In the genomic region with DNA sequence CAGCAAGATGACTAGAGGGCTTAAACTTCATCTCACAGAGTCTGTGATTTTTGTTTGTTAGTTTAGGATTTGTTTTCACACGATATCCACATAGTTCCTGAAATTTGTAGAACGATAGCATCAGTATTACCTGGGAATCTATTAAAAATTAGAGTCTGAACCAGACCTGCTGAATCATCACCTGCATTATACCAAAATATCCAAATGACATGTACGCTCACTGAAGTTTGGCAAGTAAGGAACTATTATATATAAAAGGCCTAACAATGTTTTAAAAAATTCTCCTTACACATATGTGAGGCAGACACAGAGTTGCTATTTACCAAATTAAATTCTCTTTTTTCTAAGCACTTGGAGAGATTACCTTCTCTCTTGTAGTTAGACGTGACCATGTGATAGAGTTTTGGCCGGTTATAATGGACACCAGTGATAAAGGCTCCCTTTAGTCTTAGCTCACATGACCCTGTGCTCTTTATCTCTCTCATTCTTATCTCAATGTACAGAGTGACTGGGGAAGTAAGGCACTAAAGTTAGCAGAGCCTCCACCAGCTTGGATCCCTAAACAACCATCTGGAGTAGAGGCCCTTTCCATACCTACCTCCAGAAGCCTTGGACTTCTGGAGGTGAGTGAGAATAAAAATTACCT, we compare ENCODE assay signal across 1 cellular context.
A peak's percentile ranks its signal among the peaks of the same experiment; 100 is the strongest.
TF ChIP-seq lines count a peak whose summit lies in the region.

No MANE protein-coding gene starts in this region.

TF ChIP-seq in K562, 482 proteins besides CTCF, POLR2A, EP300 and RAD21 (continued from another document and continues in another):
- TF ChIP-seq ZNF592 (IDR thresholded peaks at IDR 0.05) (peak; percentile 90), ADNP (tag; IDR thresholded peaks at IDR 0.05) (peak; percentile 46; the same call in 1 of the 2 replicates), LEF1 (IDR thresholded peaks at IDR 0.05) (peak; percentile 87), RAD51 (IDR thresholded peaks at IDR 0.05; ENCODE audit: borderline replicate concordance, low read depth) (peak; percentile 86), GATAD2B (IDR thresholded peaks at IDR 0.05; ENCODE audit: borderline replicate concordance) (0 out of 2 replicates have a peak, but pooled peaks have one; percentile 31), ZBTB26 (CRISPR knock-in tag; IDR thresholded peaks at IDR 0.05) (0 out of 2 replicates have a peak, but pooled peaks have one; percentile 26), TCF3 (CRISPR knock-in tag; IDR thresholded peaks at IDR 0.05) (peak; percentile 88), ZMIZ1 (IDR thresholded peaks at IDR 0.05; ENCODE audit: low read depth in 2 of 2, low read length in 2 of 2) (0 out of 4 replicates have a peak, but pooled peaks of 1 of the 2 experiments have one; percentile 67), PRDM10 (IDR thresholded peaks at IDR 0.05; ENCODE audit: partially characterized antibody) (no peak), ZNF175 (CRISPR knock-in tag; IDR thresholded peaks at IDR 0.05; ENCODE audit: low read depth) (peak; percentile 45; the same call in 1 of the 2 replicates), ARNT (IDR thresholded peaks at IDR 0.05) (peak; percentile 76 to 84; a peak in 3 of 4 replicates), ZNF449 (CRISPR knock-in tag; IDR thresholded peaks at IDR 0.05) (peak; percentile 15; the same call in 1 of the 2 replicates), SAFB (IDR thresholded peaks at IDR 0.05; ENCODE audit: borderline replicate concordance, low read depth, low read length) (no peak), ZNF766 (CRISPR knock-in tag; conservative IDR thresholded peaks at IDR 0.05) (peak; percentile 80), RFX5 (IDR thresholded peaks at IDR 0.05; ENCODE audit: low read depth, low read length) (no peak), NCOA2 (IDR thresholded peaks at IDR 0.05; ENCODE audit: partially characterized antibody in 2 of 2) (no peak), MECOM (CRISPR knock-in tag; IDR thresholded peaks at IDR 0.05) (no peak), RBM34 (IDR thresholded peaks at IDR 0.05; ENCODE audit: borderline replicate concordance, insufficient read depth, low read length) (no peak)
- TF ChIP-seq, protein P1, sequence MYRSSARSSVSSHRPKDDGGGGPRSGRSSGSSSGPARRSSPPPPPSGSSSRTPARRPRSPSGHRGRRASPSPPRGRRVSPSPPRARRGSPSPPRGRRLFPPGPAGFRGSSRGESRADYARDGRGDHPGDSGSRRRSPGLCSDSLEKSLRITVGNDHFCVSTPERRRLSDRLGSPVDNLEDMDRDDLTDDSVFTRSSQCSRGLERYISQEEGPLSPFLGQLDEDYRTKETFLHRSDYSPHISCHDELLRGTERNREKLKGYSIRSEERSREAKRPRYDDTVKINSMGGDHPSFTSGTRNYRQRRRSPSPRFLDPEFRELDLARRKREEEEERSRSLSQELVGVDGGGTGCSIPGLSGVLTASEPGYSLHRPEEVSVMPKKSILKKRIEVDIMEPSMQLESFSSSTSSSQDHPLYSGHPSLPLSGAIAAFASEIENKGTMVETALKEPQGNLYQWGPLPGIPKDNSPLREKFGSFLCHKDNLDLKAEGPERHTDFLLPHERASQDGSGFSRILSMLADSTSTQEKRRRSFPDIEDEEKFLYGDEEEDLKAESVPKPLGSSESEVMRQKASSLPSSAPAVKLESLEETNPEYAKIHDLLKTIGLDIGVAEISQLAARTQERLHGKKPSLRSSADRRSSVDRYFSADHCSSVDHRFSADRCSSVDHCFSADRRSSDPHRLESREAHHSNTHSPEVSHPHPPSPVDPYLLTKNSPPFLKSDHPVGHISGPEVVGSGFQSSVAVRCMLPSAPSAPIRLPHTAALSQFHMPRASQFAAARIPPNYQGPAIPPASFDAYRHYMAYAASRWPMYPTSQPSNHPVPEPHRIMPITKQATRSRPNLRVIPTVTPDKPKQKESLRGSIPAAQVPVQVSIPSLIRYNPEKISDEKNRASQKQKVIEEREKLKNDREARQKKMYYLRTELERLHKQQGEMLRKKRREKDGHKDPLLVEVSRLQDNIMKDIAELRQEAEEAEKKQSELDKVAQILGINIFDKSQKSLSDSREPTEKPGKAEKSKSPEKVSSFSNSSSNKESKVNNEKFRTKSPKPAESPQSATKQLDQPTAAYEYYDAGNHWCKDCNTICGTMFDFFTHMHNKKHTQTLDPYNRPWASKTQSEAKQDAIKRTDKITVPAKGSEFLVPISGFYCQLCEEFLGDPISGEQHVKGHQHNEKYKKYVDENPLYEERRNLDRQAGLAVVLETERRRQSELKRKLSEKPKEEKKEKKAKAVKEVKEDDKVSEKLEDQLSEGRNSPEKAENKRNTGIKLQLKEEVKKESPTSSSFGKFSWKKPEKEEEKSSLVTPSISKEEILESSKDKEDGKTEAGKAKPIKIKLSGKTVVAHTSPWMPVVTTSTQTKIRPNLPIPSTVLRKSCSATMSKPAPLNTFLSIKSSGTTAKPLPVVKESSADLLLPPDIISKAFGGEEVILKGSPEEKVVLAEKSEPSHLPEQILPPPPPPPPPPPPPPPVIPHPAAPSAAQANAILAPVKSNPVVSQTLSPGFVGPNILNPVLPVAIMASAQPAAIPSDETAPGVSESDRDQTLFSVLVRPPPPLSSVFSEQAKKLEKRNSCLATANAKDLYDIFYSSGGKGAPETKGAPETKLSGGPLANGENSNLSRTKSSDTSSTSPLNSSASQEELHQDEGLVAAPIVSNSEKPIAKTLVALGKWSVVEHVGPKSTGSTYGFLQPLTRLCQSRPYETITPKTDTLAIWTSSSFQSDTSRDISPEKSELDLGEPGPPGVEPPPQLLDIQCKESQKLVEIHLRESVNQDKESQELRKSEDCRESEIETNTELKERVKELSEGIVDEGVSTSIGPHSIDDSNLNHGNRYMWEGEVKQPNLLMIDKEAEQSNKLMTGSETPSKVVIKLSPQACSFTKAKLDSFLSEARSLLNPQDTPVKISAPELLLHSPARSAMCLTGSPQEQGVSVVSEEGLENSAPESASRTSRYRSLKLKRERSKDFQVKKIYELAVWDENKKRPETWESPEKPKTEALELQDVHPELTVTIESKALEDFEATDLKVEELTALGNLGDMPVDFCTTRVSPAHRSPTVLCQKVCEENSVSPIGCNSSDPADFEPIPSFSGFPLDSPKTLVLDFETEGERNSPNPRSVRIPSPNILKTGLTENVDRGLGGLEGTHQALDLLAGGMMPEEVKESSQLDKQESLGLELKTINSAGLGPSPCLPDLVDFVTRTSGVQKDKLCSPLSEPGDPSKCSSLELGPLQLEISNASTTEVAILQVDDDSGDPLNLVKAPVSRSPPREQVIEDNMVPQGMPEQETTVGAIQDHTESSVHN (IDR thresholded peaks at IDR 0.05; ENCODE audit: borderline replicate concordance in 1 of 2, low read depth in 1 of 2) = no peak
- TF ChIP-seq, protein P2, sequence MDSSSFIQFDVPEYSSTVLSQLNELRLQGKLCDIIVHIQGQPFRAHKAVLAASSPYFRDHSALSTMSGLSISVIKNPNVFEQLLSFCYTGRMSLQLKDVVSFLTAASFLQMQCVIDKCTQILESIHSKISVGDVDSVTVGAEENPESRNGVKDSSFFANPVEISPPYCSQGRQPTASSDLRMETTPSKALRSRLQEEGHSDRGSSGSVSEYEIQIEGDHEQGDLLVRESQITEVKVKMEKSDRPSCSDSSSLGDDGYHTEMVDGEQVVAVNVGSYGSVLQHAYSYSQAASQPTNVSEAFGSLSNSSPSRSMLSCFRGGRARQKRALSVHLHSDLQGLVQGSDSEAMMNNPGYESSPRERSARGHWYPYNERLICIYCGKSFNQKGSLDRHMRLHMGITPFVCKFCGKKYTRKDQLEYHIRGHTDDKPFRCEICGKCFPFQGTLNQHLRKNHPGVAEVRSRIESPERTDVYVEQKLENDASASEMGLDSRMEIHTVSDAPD (CRISPR knock-in tag; IDR thresholded peaks at IDR 0.05) = no peak
